19 cellular contexts compared by ENCODE assay signal in genomic region chr3:104892044-104892443, GRCh38.
"Had no signal": no experiment of that assay in that cellular context is flagged by ENCODE, and none has a peak within 500 bp of the region (broad histone marks: within the 10 kb centered on the region; RNA-seq: fewer than 3 reads in every experiment).

No MANE protein-coding gene starts in this region.

- H3K27ac Mint-ChIP-seq: natural killer cell had no signal

- H3K4me3 ChIP-seq: dorsolateral prefrontal cortex, hepatocyte, mucosa of descending colon, right atrium auricular region, sigmoid colon, skin epidermis, stomach, thoracic aorta, transverse colon had no signal

- H3K4me1 ChIP-seq: right atrium auricular region, sigmoid colon, stomach, transverse colon had no signal

- ATAC-seq: left colon, mucosa of descending colon, natural killer cell had no signal

- H3K9me3 ChIP-seq: mucosa of descending colon, right atrium auricular region, sigmoid colon, stomach, thoracic aorta, transverse colon had no signal

- H3K36me3 ChIP-seq: right atrium auricular region, sigmoid colon, stomach, thoracic aorta, transverse colon had no signal

- H2AFZ ChIP-seq: hepatocyte had no signal

- H3K27ac ChIP-seq: dorsolateral prefrontal cortex, hepatocyte, right atrium auricular region, sigmoid colon, skin epidermis, stomach, thoracic aorta, transverse colon had no signal

- H3K4me1 Mint-ChIP-seq: natural killer cell, neural crest cell had no signal

- DNase-seq: cortex of kidney; dorsolateral prefrontal cortex; effector CD8-positive, alpha-beta T cell; foreskin melanocyte; head of caudate nucleus; left colon; mucosa of descending colon; natural killer cell; posterior cingulate gyrus; sigmoid colon; stimulated activated naive CD4-positive, alpha-beta T cell; stomach; substantia nigra; transverse colon had no signal

- H3K27me3 ChIP-seq: dorsolateral prefrontal cortex, hepatocyte, right atrium auricular region, sigmoid colon, stomach, transverse colon had no signal

- H3K79me2 ChIP-seq: hepatocyte had no signal

- H3K4me2 ChIP-seq: hepatocyte had no signal

- H3K4me3 Mint-ChIP-seq: natural killer cell, neural crest cell had no signal

- H3K9me3 Mint-ChIP-seq: neural crest cell had no signal
